ENCODE assay signal across 1 cellular context in the genomic region with DNA sequence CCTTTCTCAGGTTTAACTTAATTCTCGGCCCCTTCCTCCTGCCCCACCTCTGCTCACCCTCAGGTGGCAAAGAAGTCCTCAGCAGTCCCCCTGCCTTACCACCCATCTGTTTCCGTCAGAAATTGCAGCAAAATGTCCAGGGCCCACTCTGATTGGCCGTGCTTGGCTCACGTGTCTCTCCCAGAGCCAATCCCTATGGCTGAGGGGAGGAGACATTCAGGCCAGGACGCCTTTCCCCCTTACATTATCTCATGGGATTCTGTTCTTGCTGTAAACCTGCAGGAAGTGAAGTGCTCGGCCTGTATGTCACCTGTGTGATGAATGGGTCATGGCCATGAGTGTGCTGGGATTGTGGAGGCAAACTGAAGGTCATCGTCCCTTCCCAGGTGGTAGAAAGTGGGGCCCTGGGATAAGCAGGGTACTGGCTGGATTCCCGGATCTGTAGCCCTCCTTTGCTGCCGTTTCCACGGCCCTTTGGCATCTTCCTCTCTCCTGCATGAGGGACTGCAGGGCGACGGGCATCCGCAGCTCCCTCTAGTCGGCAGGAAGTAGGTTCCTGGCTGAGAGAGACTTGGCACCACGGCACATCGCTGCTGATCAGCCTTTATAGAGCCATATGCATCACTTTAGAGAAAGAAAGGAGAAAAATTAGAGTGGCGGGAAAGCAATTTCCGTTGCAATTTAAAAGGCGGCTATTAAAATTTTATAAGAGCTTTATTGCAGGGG.
TF ChIP-seq lines count a peak whose summit lies in the region.

No MANE protein-coding gene starts in this region.

TF ChIP-seq in K562, 482 proteins besides CTCF, POLR2A, EP300 and RAD21 (continued from another document):
- TF ChIP-seq, protein P1, sequence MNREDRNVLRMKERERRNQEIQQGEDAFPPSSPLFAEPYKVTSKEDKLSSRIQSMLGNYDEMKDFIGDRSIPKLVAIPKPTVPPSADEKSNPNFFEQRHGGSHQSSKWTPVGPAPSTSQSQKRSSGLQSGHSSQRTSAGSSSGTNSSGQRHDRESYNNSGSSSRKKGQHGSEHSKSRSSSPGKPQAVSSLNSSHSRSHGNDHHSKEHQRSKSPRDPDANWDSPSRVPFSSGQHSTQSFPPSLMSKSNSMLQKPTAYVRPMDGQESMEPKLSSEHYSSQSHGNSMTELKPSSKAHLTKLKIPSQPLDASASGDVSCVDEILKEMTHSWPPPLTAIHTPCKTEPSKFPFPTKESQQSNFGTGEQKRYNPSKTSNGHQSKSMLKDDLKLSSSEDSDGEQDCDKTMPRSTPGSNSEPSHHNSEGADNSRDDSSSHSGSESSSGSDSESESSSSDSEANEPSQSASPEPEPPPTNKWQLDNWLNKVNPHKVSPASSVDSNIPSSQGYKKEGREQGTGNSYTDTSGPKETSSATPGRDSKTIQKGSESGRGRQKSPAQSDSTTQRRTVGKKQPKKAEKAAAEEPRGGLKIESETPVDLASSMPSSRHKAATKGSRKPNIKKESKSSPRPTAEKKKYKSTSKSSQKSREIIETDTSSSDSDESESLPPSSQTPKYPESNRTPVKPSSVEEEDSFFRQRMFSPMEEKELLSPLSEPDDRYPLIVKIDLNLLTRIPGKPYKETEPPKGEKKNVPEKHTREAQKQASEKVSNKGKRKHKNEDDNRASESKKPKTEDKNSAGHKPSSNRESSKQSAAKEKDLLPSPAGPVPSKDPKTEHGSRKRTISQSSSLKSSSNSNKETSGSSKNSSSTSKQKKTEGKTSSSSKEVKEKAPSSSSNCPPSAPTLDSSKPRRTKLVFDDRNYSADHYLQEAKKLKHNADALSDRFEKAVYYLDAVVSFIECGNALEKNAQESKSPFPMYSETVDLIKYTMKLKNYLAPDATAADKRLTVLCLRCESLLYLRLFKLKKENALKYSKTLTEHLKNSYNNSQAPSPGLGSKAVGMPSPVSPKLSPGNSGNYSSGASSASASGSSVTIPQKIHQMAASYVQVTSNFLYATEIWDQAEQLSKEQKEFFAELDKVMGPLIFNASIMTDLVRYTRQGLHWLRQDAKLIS (CRISPR knock-in tag; IDR thresholded peaks at IDR 0.05), result no peak
- TF ChIP-seq, protein P2, sequence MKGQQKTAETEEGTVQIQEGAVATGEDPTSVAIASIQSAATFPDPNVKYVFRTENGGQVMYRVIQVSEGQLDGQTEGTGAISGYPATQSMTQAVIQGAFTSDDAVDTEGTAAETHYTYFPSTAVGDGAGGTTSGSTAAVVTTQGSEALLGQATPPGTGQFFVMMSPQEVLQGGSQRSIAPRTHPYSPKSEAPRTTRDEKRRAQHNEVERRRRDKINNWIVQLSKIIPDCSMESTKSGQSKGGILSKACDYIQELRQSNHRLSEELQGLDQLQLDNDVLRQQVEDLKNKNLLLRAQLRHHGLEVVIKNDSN (CRISPR knock-in tag; IDR thresholded peaks at IDR 0.05), result peak; percentile 85
- no peak for TF ChIP-seq ETV6 (IDR thresholded peaks at IDR 0.05; ENCODE audit: borderline replicate concordance in 1 of 2, low read depth in 2 of 2, low read length in 1 of 2)
- TF ChIP-seq ETV6 (CRISPR knock-in tag; IDR thresholded peaks at IDR 0.05; ENCODE audit: borderline replicate concordance), result no peak
- TF ChIP-seq RFX7 (CRISPR knock-in tag; IDR thresholded peaks at IDR 0.05), result no peak
- TF ChIP-seq ZBTB17 (CRISPR knock-in tag; IDR thresholded peaks at IDR 0.05), result no peak
- peak; percentile 91 for TF ChIP-seq USF2 (CRISPR knock-in tag; IDR thresholded peaks at IDR 0.05)
- TF ChIP-seq RBM25 (IDR thresholded peaks at IDR 0.05; ENCODE audit: low read depth, low read length, severe bottlenecking), result peak; percentile 15
- TF ChIP-seq TRIM24 (IDR thresholded peaks at IDR 0.05), result no peak
- peak; percentile 56; the same call in 1 of the 2 replicates for TF ChIP-seq RAD51 (IDR thresholded peaks at IDR 0.05; ENCODE audit: borderline replicate concordance, low read depth)
- TF ChIP-seq TEAD4 (IDR thresholded peaks at IDR 0.05; ENCODE audit: low read length), result no peak
- no peak for TF ChIP-seq TEAD4 (CRISPR knock-in tag; IDR thresholded peaks at IDR 0.05; ENCODE audit: borderline replicate concordance)
- TF ChIP-seq SIN3A (IDR thresholded peaks at IDR 0.05; ENCODE audit: borderline replicate concordance in 2 of 2, control insufficient read depth in 1 of 2, low read depth in 2 of 2, low read length in 2 of 2), result no peak
- TF ChIP-seq NFYB (IDR thresholded peaks at IDR 0.05; ENCODE audit: extremely low read depth, insufficient read length), result peak; percentile 27
- TF ChIP-seq TAF1 (IDR thresholded peaks at IDR 0.05; ENCODE audit: control insufficient read depth, extremely low read depth, insufficient read depth, low read length, severe bottlenecking), result no peak
- TF ChIP-seq TBP (optimal IDR thresholded peaks at IDR 0.05; ENCODE audit: low read depth, low read length), result no peak
